7 cellular contexts compared by ENCODE assay signal in the genomic region with DNA sequence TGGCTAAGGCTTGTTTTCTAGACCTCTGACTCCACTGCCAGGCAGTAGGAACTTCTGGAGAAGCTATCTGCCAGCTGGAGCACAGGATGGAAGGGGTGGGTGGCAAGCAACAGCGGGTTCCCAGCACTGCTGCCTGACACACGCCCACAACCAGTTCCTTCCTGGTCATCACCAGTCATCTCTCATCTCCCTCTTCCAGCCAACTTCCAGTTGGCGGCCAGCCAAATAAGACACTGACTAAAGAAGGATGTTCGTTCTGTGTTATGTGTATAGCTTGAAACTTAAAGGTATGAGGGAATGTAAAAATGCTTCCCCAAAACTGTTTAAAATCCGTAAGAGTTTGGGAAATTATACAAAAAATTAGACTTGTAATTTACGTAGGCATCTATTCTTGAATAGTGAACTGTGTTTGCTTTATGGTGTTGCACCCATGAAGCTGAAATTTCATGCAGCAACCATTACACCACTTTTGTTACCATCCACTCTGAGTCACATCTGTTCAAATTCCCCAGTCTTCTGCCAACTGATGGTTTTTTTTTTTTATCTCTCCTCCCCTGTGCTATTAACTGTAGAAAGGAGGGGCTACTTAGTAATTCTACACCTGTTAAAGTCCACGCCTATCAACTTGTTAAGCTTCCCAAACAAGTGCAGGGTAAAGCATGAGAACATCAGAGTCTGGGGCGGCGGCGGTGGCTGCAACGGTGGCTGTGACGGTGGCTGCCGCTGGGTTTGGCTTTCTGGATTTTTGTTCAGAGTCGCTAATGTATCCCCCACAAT.
DNase-seq lines count a peak whose midpoint lies in the region; ATAC-seq and TF ChIP-seq lines count a peak whose summit lies in the region.

No MANE protein-coding gene starts in this region.

- intact Hi-C loops in dorsolateral prefrontal cortex (cut with DNase I) (no loop called here), vagina (cut with DNase I) (no loop called here)

- no peaks in the 10 kb centered on the region for H3K27me3 ChIP-seq in dorsolateral prefrontal cortex
- no peaks in the 10 kb centered on the region for H3K27me3 ChIP-seq in vagina

- no peaks in the 10 kb centered on the region for H3K9me3 ChIP-seq in vagina

- peak overlapping the region in 6 of 59 donors; percentile 1 to 58 (median 18) for H3K27ac ChIP-seq in dorsolateral prefrontal cortex
- no peak overlapping the region for H3K27ac ChIP-seq in vagina

- TF ChIP-seq CTCF in dorsolateral prefrontal cortex (IDR thresholded peaks at IDR 0.05 in 54 of 56, conservative IDR thresholded peaks at IDR 0.05 in 2 of 56; ENCODE audit: low read depth in 1 of 56, partially characterized antibody in 56 of 56), result no peak
- TF ChIP-seq CTCF in osteocyte (IDR thresholded peaks at IDR 0.05), result no peak
- no peak for TF ChIP-seq CTCF in vagina (IDR thresholded peaks at IDR 0.05)

- H3K4me3 ChIP-seq in dorsolateral prefrontal cortex (no peak overlapping the region), vagina (no peak overlapping the region)

- H3K4me3 Mint-ChIP-seq in osteocyte (ENCODE audit: unreplicated experiment), result no peak overlapping the region

- H3K4me1 Mint-ChIP-seq in osteocyte (ENCODE audit: unreplicated experiment), result peaks cover 10% of the 10 kb centered on the region

- H3K9me3 Mint-ChIP-seq in osteocyte (ENCODE audit: unreplicated experiment), result no peaks in the 10 kb centered on the region

- H3K27me3 Mint-ChIP-seq in osteocyte (ENCODE audit: unreplicated experiment), result peaks cover 5% of the 10 kb centered on the region

- H3K36me3 Mint-ChIP-seq in osteocyte (ENCODE audit: unreplicated experiment), result no peaks in the 10 kb centered on the region

- H3K4me1 ChIP-seq in vagina, result peaks cover 9% of the 10 kb centered on the region

- H3K27ac Mint-ChIP-seq in osteocyte (ENCODE audit: unreplicated experiment), result no peak overlapping the region

- DNase-seq in HS-27A (ENCODE audit: low read depth) (peak; percentile 61), NCI-H524 treated with DMSO at 0.1 percent for 48 hours (lab: John Stamatoyannopoulos, UW) (peak; percentile 98), dorsolateral prefrontal cortex (peak; percentile 29 to 83 (median 67)), myocyte (ENCODE audit: low read depth) (peak; percentile 92), osteocyte (ENCODE audit: extremely low spot score, unreplicated experiment) (no peak), vagina (ENCODE audit: extremely low spot score in 2 of 2) (no peak)

- ATAC-seq in GM21619 (IDR thresholded peaks at IDR 0.05; ENCODE audit: unreplicated experiment), result no peak

- no peaks in the 10 kb centered on the region for H3K36me3 ChIP-seq in vagina

- TF ChIP-seq POLR2A in vagina (IDR thresholded peaks at IDR 0.05), result no peak

Comparison
In these comparisons a context has a peak if more than half of its experiments do, and no peak if none do; other contexts are left out.
1. DNase-seq: peak in HS-27A (single experiment), NCI-H524 treated with DMSO at 0.1 percent for 48 hours (single experiment), dorsolateral prefrontal cortex (10 of 10) and myocyte (single experiment); none in osteocyte (single experiment) and vagina (0 of 2).